Comparison of ENCODE assay signal across 10 cellular contexts in genomic region chr6:162621246-162621645, GRCh38.
A peak's percentile ranks its signal among the peaks of the same experiment; 100 is the strongest.
DNase-seq lines count a peak whose midpoint lies in the region; ATAC-seq and TF ChIP-seq lines count a peak whose summit lies in the region.
"Had no signal": no experiment of that assay in that cellular context is flagged by ENCODE, and none has a peak within 500 bp of the region (broad histone marks: within the 10 kb centered on the region; RNA-seq: fewer than 3 reads in every experiment).

No MANE protein-coding gene starts in this region.

- TF ChIP-seq CTCF in BE2C (IDR thresholded peaks at IDR 0.05; ENCODE audit: low read depth, low read length), result no peak

- H3K4me2 ChIP-seq in GM23248 (ENCODE audit: unreplicated experiment), result no peak overlapping the region

- H3K4me1 Mint-ChIP-seq in T-helper 17 cell, result no peaks in the 10 kb centered on the region

- WGBS in GM23248 (ENCODE audit: low coverage in 1 of 2, low lambda C conversion rate in 2 of 2, missing lambda C conversion rate in 2 of 2), 2 experiments, result 64 to 68% methylated on average over 4 of the region's 4 CpGs

- H3K4me1 ChIP-seq in BE2C (peaks cover 9% of the 10 kb centered on the region), GM23248 (ENCODE audit: insufficient read depth) (no peaks in the 10 kb centered on the region)

- no peaks in the 10 kb centered on the region for H4K20me1 ChIP-seq in GM23248 (ENCODE audit: insufficient read depth)

- no peak overlapping the region for H3K9ac ChIP-seq in GM23248

- H3F3A ChIP-seq in GM23248 (ENCODE audit: insufficient read depth), result no peaks in the 10 kb centered on the region

- H3K9me2 ChIP-seq in GM23248 (ENCODE audit: insufficient read depth), result no peaks in the 10 kb centered on the region

- H3K4me3 ChIP-seq in BE2C (ENCODE audit: low read depth, low read length) (no peak overlapping the region), GM23248 (no peak overlapping the region)

- H3K79me2 ChIP-seq in GM23248 (ENCODE audit: insufficient read depth), result no peaks in the 10 kb centered on the region

- H3K27me3 Mint-ChIP-seq in T-helper 17 cell, result no peaks in the 10 kb centered on the region

- no peaks in the 10 kb centered on the region for H3K9me3 ChIP-seq in BE2C
- no peaks in the 10 kb centered on the region for H3K9me3 ChIP-seq in GM23248 (ENCODE audit: low read depth)
- H3K9me3 ChIP-seq in T-helper 17 cell (ENCODE audit: control insufficient read depth, low read length, poor library complexity, severe bottlenecking), result no peaks in the 10 kb centered on the region

- ATAC-seq in T-helper 17 cell (peak; percentile 21), GM19397 (IDR thresholded peaks at IDR 0.05; ENCODE audit: unreplicated experiment) (no peak), HG03280 (IDR thresholded peaks at IDR 0.05; ENCODE audit: unreplicated experiment) (no peak), HG03354 (IDR thresholded peaks at IDR 0.05; ENCODE audit: poor library complexity, severe bottlenecking, unreplicated experiment) (no peak)
- ATAC-seq: sciatic nerve had no signal

- H3K36me3 ChIP-seq in BE2C (no peaks in the 10 kb centered on the region), GM23248 (ENCODE audit: low read depth) (no peaks in the 10 kb centered on the region)

- H3K27me3 ChIP-seq in BE2C (no peaks in the 10 kb centered on the region), GM23248 (replicated peaks; ENCODE audit: insufficient read depth) (no peaks in the 10 kb centered on the region)

- in situ Hi-C loops in GM23248 (cut with MboI), result no loop called here

- DNase-seq in BE2C (peak; percentile 60), GM23248 (peak; percentile 9), T-helper 17 cell (no peak), iPS-NIHi11 (ENCODE audit: low spot score) (peak; percentile 43), COLO668 (lab: John Stamatoyannopoulos, UW; ENCODE audit: unreplicated experiment) (no peak)
- DNase-seq: Calu3 had no signal

- H3K36me3 Mint-ChIP-seq in T-helper 17 cell (ENCODE audit: low read depth), result no peaks in the 10 kb centered on the region

- no peak overlapping the region for H2AFZ ChIP-seq in GM23248

- H3K27ac ChIP-seq in GM23248, result no peak overlapping the region

- H3K4me3 Mint-ChIP-seq in T-helper 17 cell, result no peak overlapping the region

- no peak overlapping the region for H3K27ac Mint-ChIP-seq in T-helper 17 cell

Comparison
In these comparisons a context has a peak if more than half of its experiments do, and no peak if none do; other contexts are left out.
1. DNase-seq: peak in BE2C (single experiment), GM23248 (single experiment) and iPS-NIHi11 (single experiment); none in T-helper 17 cell (0 of 3) and COLO668 (single experiment).